ENCODE assay signal across 13 cellular contexts in the genomic region with DNA sequence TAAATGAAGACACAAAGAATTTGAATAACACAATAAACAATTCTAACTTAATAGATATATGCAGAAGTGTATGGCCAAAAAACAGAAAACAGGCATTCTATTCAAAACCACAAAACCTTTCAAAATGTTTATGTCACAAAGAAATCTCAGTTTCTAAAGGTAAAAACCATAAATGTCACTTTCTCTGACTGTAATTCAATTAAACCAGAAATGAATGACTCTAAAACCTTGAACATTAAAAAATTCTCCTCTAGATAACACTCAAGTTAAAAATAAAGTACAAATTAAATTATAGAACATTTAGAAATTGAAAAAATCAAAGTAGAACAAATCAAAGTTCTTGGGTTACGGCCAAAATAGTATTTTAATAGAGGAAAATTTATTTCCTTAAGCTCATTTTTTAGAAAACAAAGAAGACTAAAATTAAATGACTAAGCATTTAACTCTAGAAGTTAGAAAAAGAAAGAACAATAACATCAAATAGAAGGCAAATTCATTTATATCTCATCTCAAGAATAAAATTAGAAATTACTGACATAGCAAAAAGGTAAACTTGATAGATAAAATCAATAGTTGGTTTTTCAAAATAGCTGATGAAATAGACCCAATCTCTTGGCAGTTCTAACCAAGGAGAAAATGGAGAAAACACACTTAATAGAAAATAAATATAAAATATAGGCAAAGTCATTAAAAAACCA.
"Had no signal": no experiment of that assay in that cellular context is flagged by ENCODE, and none has a peak within 500 bp of the region (broad histone marks: within the 10 kb centered on the region; RNA-seq: fewer than 3 reads in every experiment).

No MANE protein-coding gene starts in this region.

- DNase-seq: erythroblast; foreskin keratinocyte; heart left ventricle; hippocampal formation; mammary epithelial cell; mucosa of descending colon; naive thymus-derived CD8-positive, alpha-beta T cell; posterior cingulate gyrus; sigmoid colon; stimulated activated CD4-positive, alpha-beta T cell treated with anti-CD3 and anti-CD28 coated beads, Interleukin-12 subunit alpha, Interleukin-12 subunit beta, amount 100 ng/mL, for 4 hours; stimulated activated naive CD4-positive, alpha-beta T cell treated with Interleukin-2 at 50 U/mL for 16 hours; trophoblast cell had no signal

- FAIRE-seq: endothelial cell of umbilical vein had no signal
